Comparison of ENCODE assay signal across 27 cellular contexts in genomic region chr13:112926003-112926402, GRCh38.
"Had no signal": no experiment of that assay in that cellular context is flagged by ENCODE, and none has a peak within 500 bp of the region (broad histone marks: within the 10 kb centered on the region; RNA-seq: fewer than 3 reads in every experiment).

No MANE protein-coding gene starts in this region.

- FAIRE-seq: endometrium, islet of Langerhans, keratinocyte had no signal

- H3K27ac Mint-ChIP-seq: dendritic cell treated with granulocyte-macrophage colony-stimulating factor and Interleukin-4, amounts not matched to agents 40 ng/mL and 50 ng/mL, for 4 days; effector memory CD8-positive, alpha-beta T cell; endodermal cell; mesothelial cell of epicardium had no signal

- H3K27ac ChIP-seq: colonic mucosa, epithelial cell of prostate, esophagus squamous epithelium, gastrocnemius medialis, heart right ventricle, left lung, lower lobe of right lung had no signal

- H3K27me3 ChIP-seq: colonic mucosa had no signal

- H3K4me3 Mint-ChIP-seq: dendritic cell treated with granulocyte-macrophage colony-stimulating factor and Interleukin-4, amounts not matched to agents 40 ng/mL and 50 ng/mL, for 4 days; effector memory CD8-positive, alpha-beta T cell; endodermal cell; mesothelial cell of epicardium had no signal

- DNase-seq: colonic mucosa; cortex of kidney; effector CD8-positive, alpha-beta T cell; effector memory CD8-positive, alpha-beta T cell; endodermal cell; erythroblast; esophagus squamous epithelium; foreskin fibroblast; foreskin melanocyte; gastrocnemius medialis; glutamatergic neuron; head of caudate nucleus; heart right ventricle; hippocampal formation; left cardiac atrium; left lung; left ventricle myocardium superior; lower lobe of right lung; mesenchymal stem cell; mucosa of descending colon had no signal

- H3K9me3 Mint-ChIP-seq: dendritic cell treated with granulocyte-macrophage colony-stimulating factor and Interleukin-4, amounts not matched to agents 40 ng/mL and 50 ng/mL, for 4 days; effector memory CD8-positive, alpha-beta T cell had no signal

- H3K9me3 ChIP-seq: colonic mucosa, esophagus squamous epithelium, gastrocnemius medialis, left lung, mucosa of descending colon had no signal

- H3K4me1 ChIP-seq: gastrocnemius medialis had no signal

- H3K36me3 ChIP-seq: colonic mucosa, esophagus squamous epithelium, gastrocnemius medialis, heart right ventricle, left lung, lower lobe of right lung had no signal

- ATAC-seq: effector memory CD8-positive, alpha-beta T cell; esophagus mucosa; gastrocnemius medialis; left cardiac atrium; left lung; left ventricle myocardium superior; lower lobe of right lung; mucosa of descending colon had no signal

- H3K36me3 Mint-ChIP-seq: mesothelial cell of epicardium had no signal

- H3K4me3 ChIP-seq: colonic mucosa, esophagus squamous epithelium, gastrocnemius medialis, heart right ventricle, left lung, lower lobe of right lung, mucosa of descending colon had no signal
